ENCODE assay signal across 22 cellular contexts in the genomic region with DNA sequence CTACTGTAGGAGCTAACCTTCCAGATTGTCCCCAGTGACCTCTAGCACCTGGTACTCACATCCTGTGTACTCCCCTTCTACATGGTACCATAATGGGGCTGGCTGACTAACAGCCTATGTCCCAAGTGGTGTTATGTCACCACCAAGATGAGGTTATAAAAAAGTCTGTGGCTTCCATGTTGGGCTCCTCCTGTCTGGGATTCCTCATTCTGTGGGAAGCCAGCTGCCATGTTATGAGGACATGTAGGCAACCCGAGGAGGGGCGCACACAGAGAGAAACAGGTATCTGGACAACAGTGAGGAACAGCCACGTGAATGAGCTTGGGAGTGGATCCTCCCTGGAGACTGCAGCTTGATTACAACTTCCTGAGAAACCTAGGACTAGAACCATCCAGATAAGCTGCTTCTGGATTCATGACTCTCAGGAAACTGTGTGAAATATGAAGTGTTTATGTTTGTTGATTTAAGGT. TPM values are rescaled to one million over a fixed set of nuclear protein-coding genes. Genes with fewer than 3 reads are reported as not detected.
DNase-seq lines count a peak whose midpoint lies in the region; ATAC-seq, FAIRE-seq and TF ChIP-seq lines count a peak whose summit lies in the region.
"Had no signal": no experiment of that assay in that cellular context is flagged by ENCODE, and none has a peak within 500 bp of the region (broad histone marks: within the 10 kb centered on the region; RNA-seq: fewer than 3 reads in every experiment).

No MANE protein-coding gene starts in this region.

- DNase-seq in NCI-H2171 treated with DMSO at 0.1 percent for 48 hours (lab: John Stamatoyannopoulos, UW): peak; percentile 49
- no peak for DNase-seq in NCI-H2171 (lab: John Stamatoyannopoulos, UW)
- DNase-seq in amniotic epithelial cell (ENCODE audit: low read depth): peak; percentile 29
- DNase-seq in left ventricle myocardium superior: no peak
- no peak for DNase-seq in testis
- no peak for DNase-seq in activated CD4-positive, alpha-beta T cell treated with anti-CD3 and anti-CD28 coated beads, Interleukin-2, amount 50 U/mL, for 48 hours
- DNase-seq in effector CD8-positive, alpha-beta T cell (lab: John Stamatoyannopoulos, UW): no peak
- DNase-seq in HTR-8/SVneo (ENCODE audit: insufficient read length, low spot score): no peak
- DNase-seq: activated CD8-positive, alpha-beta memory T cell treated with anti-CD3 and anti-CD28 coated beads, Interleukin-2, amount 50 U/mL, for 48 hours; activated naive CD4-positive, alpha-beta T cell treated with anti-CD3 and anti-CD28 coated beads for 36 hours; CD4-positive, alpha-beta T cell; DND-41; NCI-H1092 treated with DMSO at 0.1 percent for 48 hours; NCI-H2227 treated with DMSO at 0.1 percent for 48 hours; right lobe of liver; SHP77 treated with DMSO at 0.1 percent for 48 hours; stimulated activated CD4-positive, alpha-beta T cell treated with anti-CD3 and anti-CD28 coated beads, Interleukin-2, amount 100 ng/mL, for 48 hours had no signal

- no peak overlapping the region for H3K27ac ChIP-seq in testis
- H3K27ac ChIP-seq: neural progenitor cell, right lobe of liver, thoracic aorta had no signal

- no peak for FAIRE-seq in HTR-8/SVneo (lab: Jason Lieb, UNC)
- FAIRE-seq: A204.1 had no signal

- peak; percentile 40 for ATAC-seq in left ventricle myocardium superior
- ATAC-seq: HCT116 had no signal

- 75 to 76% methylated on average over 2 to 3 of the region's 3 CpGs for WGBS in testis, 2 donors

- H3K9me3 ChIP-seq in testis: no peaks in the 10 kb centered on the region
- H3K9me3 ChIP-seq: right lobe of liver, thoracic aorta had no signal

- intact Hi-C loops in left ventricle myocardium superior (cut with micrococcal nuclease) (no loop called here), testis (cut with DNase I; ENCODE audit: low total_unique reads) (no loop called here)

- H3K4me3 ChIP-seq in testis: no peak overlapping the region
- H3K4me3 ChIP-seq: lung, neural progenitor cell, right lobe of liver, thoracic aorta had no signal

- H3K27me3 ChIP-seq in testis: no peaks in the 10 kb centered on the region
- H3K27me3 ChIP-seq: neural progenitor cell, right lobe of liver had no signal

- no peaks in the 10 kb centered on the region for H3K4me1 ChIP-seq in testis

- H3K36me3 ChIP-seq in testis (ENCODE audit: low read depth, missing control alignments): no peaks in the 10 kb centered on the region
- H3K36me3 ChIP-seq: neural progenitor cell, right lobe of liver, thoracic aorta had no signal

- no peak for TF ChIP-seq POLR2A in testis (IDR thresholded peaks at IDR 0.05)

- TF ChIP-seq CTCF in testis (IDR thresholded peaks at IDR 0.05): no peak

RNA-seq across cellular contexts. Expression of a gene that starts 21.8 kb away (rescaled TPM):
- 63.2 TPM for total RNA-seq in left ventricle myocardium superior
- 10 to 100 TPM; 20.1 to 21.6 TPM for total RNA-seq in testis
- 9.5 TPM for polyA plus RNA-seq in testis (ENCODE audit: insufficient read depth, low read depth, low replicate concordance)

Comparison
In these comparisons a context has a peak if more than half of its experiments do, and no peak if none do; other contexts are left out.
1. DNase-seq: peak in NCI-H2171 treated with DMSO at 0.1 percent for 48 hours (single experiment) and amniotic epithelial cell (single experiment); none in NCI-H2171 (single experiment), left ventricle myocardium superior (single experiment), testis (single experiment), activated CD4-positive, alpha-beta T cell treated with anti-CD3 and anti-CD28 coated beads, Interleukin-2, amount 50 U/mL, for 48 hours (0 of 2), effector CD8-positive, alpha-beta T cell (single experiment) and HTR-8/SVneo (single experiment).